In genomic region chr17:80002690-80003490, GRCh38 we compare ENCODE assay signal across 24 cellular contexts. TPM values are rescaled to one million over a fixed set of nuclear protein-coding genes. Genes with fewer than 3 reads are reported as not detected.
A peak's percentile ranks its signal among the peaks of the same experiment; 100 is the strongest.
DNase-seq lines count a peak whose midpoint lies in the region; ATAC-seq, FAIRE-seq and TF ChIP-seq lines count a peak whose summit lies in the region.
"Had no signal": no experiment of that assay in that cellular context is flagged by ENCODE, and none has a peak within 500 bp of the region (broad histone marks: within the 10 kb centered on the region; RNA-seq: fewer than 3 reads in every experiment).

No MANE protein-coding gene starts in this region.

- H3K9ac ChIP-seq in neuronal stem cell (ENCODE audit: low read depth, low read length, poor library complexity): no peak overlapping the region
- H3K9ac ChIP-seq: SK-N-SH had no signal

- no peak overlapping the region for H3K4me2 ChIP-seq in neuronal stem cell (ENCODE audit: insufficient read depth, low read length, poor library complexity, severe bottlenecking)
- H3K4me2 ChIP-seq: A549; BLaER1 treated with 17β-estradiol and CSF1 and Interleukin-3, amounts not matched to agents 10 nM and 100 nM; SK-N-SH had no signal

- H2BK12ac ChIP-seq in neuronal stem cell (ENCODE audit: low read length): peak overlapping the region; percentile 86

- H3K36me3 Mint-ChIP-seq in glutamatergic neuron (ENCODE audit: unreplicated experiment): peaks cover 5% of the 10 kb centered on the region
- H3K36me3 Mint-ChIP-seq: CD8-positive, alpha-beta memory T cell had no signal

- WGBS in right cardiac atrium: 94% methylated on average over 30 of the region's 30 CpGs
- WGBS in neuronal stem cell (ENCODE audit: extremely low coverage in 2 of 2, insufficient read length in 2 of 2, insufficient replicate concordance in 1 of 2), 2 donors: no CpG with 5 or more reads among the region's 30 CpGs

- no peak for TF ChIP-seq CTCF in glutamatergic neuron (IDR thresholded peaks at IDR 0.05; ENCODE audit: partially characterized antibody, unreplicated experiment)

- H3K4me3 Mint-ChIP-seq in glutamatergic neuron (ENCODE audit: unreplicated experiment): no peak overlapping the region

- H3K4me3 ChIP-seq in right cardiac atrium (ENCODE audit: low read length) (no peak overlapping the region), neuronal stem cell (ENCODE audit: low read length in 2 of 2) (no peak overlapping the region)
- H3K4me3 ChIP-seq: A549; BLaER1 treated with 17β-estradiol and CSF1 and Interleukin-3, amounts not matched to agents 10 nM and 100 nM; GM12878; Peyer's patch had no signal

- ATAC-seq in right cardiac atrium: no peak
- ATAC-seq in left cardiac atrium: no peak
- ATAC-seq in HG02588 (IDR thresholded peaks at IDR 0.05; ENCODE audit: unreplicated experiment): no peak
- ATAC-seq: A549, GM12878 had no signal

- H3K27me3 ChIP-seq in right cardiac atrium (ENCODE audit: control insufficient read depth, insufficient read depth) (no peaks in the 10 kb centered on the region), neuronal stem cell (ENCODE audit: control insufficient read depth in 3 of 3, insufficient read depth in 3 of 3, low read depth in 1 of 3, low read length in 3 of 3) (no peaks in the 10 kb centered on the region)
- H3K27me3 ChIP-seq: BLaER1 treated with 17β-estradiol and CSF1 and Interleukin-3, amounts not matched to agents 10 nM and 100 nM; Peyer's patch had no signal

- H3K79me1 ChIP-seq in neuronal stem cell (ENCODE audit: low read depth, low read length): peaks cover 3% of the 10 kb centered on the region

- peaks cover 9% of the 10 kb centered on the region for H3K4me1 Mint-ChIP-seq in glutamatergic neuron (ENCODE audit: low read depth, unreplicated experiment)

- H3K4ac ChIP-seq in neuronal stem cell (ENCODE audit: low read length): no peak overlapping the region

- H2BK120ac ChIP-seq in neuronal stem cell (ENCODE audit: low read depth, low read length): no peak overlapping the region

- no peak overlapping the region for H3K23ac ChIP-seq in neuronal stem cell (ENCODE audit: low read depth, low read length, poor library complexity)

- H3K27ac ChIP-seq in right cardiac atrium (ENCODE audit: low read length) (no peak overlapping the region), neuronal stem cell (replicated peaks; ENCODE audit: low read length) (no peak overlapping the region)
- H3K27ac ChIP-seq: Peyer's patch had no signal

- no peak for TF ChIP-seq POLR2A in GM12891 (IDR thresholded peaks at IDR 0.05; ENCODE audit: low read depth, low read length)

- peaks cover 10% of the 10 kb centered on the region for H3K27me3 Mint-ChIP-seq in glutamatergic neuron (ENCODE audit: unreplicated experiment)

- no peak overlapping the region for H2AFZ ChIP-seq in neuronal stem cell (ENCODE audit: low read length)

- DNase-seq in right cardiac atrium (peak in 2 of 3 donors; percentile 51 to 52), left cardiac atrium (no peak), glutamatergic neuron (no peak), neuronal stem cell (ENCODE audit: low spot score) (no peak), HCEC 1CT (no peak), SKM-1 (lab: John Stamatoyannopoulos, UW; ENCODE audit: unreplicated experiment) (no peak), GM12891 (ENCODE audit: insufficient read length, low spot score) (no peak)
- DNase-seq: CD8-positive, alpha-beta memory T cell; GDM1; Karpas-422; MM.1S; NCI-H1092 treated with DMSO at 0.1 percent for 48 hours; NCI-H1694 treated with DMSO at 0.1 percent for 48 hours; NCI-H2107; NCI-H2227 treated with DMSO at 0.1 percent for 48 hours; NCI-H524; Right ventricle myocardium superior; SK-N-SH had no signal

- no peak for FAIRE-seq in GM12891 (lab: Jason Lieb, UNC)
- FAIRE-seq: A549, GM12878, GM18507 had no signal

- H4K8ac ChIP-seq in neuronal stem cell (ENCODE audit: low read depth, low read length): no peak overlapping the region

- H3K14ac ChIP-seq in neuronal stem cell (ENCODE audit: low read length): peak overlapping the region; percentile 64

- H3K27ac Mint-ChIP-seq in glutamatergic neuron (ENCODE audit: unreplicated experiment): peak overlapping the region; percentile 43

- H3K18ac ChIP-seq in neuronal stem cell (ENCODE audit: low read length): no peak overlapping the region

- H4K91ac ChIP-seq in neuronal stem cell (ENCODE audit: low read depth, low read length, poor library complexity): no peak overlapping the region

- no peaks in the 10 kb centered on the region for H3K9me3 ChIP-seq in right cardiac atrium (ENCODE audit: control insufficient read depth, low read length)
- H3K9me3 ChIP-seq in neuronal stem cell (replicated peaks in 1 of 2; ENCODE audit: control insufficient read depth in 2 of 2, insufficient read depth in 1 of 2, low read depth in 1 of 2, low read length in 2 of 2): peaks cover 0 to 11% of the 10 kb centered on the region in 2 donors
- H3K9me3 ChIP-seq: A549; BLaER1 treated with 17β-estradiol and CSF1 and Interleukin-3, amounts not matched to agents 10 nM and 100 nM; Peyer's patch; SK-N-SH had no signal

- H3K36me3 ChIP-seq in neuronal stem cell (replicated peaks in 1 of 2; ENCODE audit: control insufficient read depth in 2 of 2, insufficient read depth in 2 of 2, low read length in 2 of 2): peaks cover 12 to 77% of the 10 kb centered on the region in 2 donors
- H3K36me3 ChIP-seq: BLaER1 treated with 17β-estradiol and CSF1 and Interleukin-3, amounts not matched to agents 10 nM and 100 nM; Peyer's patch had no signal

- peak overlapping the region; percentile 58 for H2BK5ac ChIP-seq in neuronal stem cell (ENCODE audit: low read length)

- H3K4me1 ChIP-seq in right cardiac atrium (ENCODE audit: control insufficient read depth, insufficient read depth, low read length) (no peaks in the 10 kb centered on the region), neuronal stem cell (ENCODE audit: control insufficient read depth in 2 of 2, insufficient read depth in 1 of 2, low read depth in 1 of 2, low read length in 2 of 2) (no peaks in the 10 kb centered on the region)

- H2AK5ac ChIP-seq in neuronal stem cell (ENCODE audit: low read depth, low read length): peak overlapping the region; percentile 36

- no peaks in the 10 kb centered on the region for H3K9me3 Mint-ChIP-seq in glutamatergic neuron (ENCODE audit: unreplicated experiment)
- H3K9me3 Mint-ChIP-seq: CD8-positive, alpha-beta memory T cell had no signal

- no peak overlapping the region for H2BK15ac ChIP-seq in neuronal stem cell (ENCODE audit: low read length)

- intact Hi-C loops in right cardiac atrium (cut with DNase I): no loop called here
- intact Hi-C loops in left cardiac atrium (cut with DNase I): loop anchor here in 1 of 2 donors (10.0 kb wide), 1 partner anchor 82 kb away; no protein-coding TSS in a partner anchor

TF ChIP-seq in GM12891, 5 proteins besides CTCF, POLR2A, EP300 and RAD21:
- TF ChIP-seq TAF1 (IDR thresholded peaks at IDR 0.05; ENCODE audit: low read depth, low read length) (no peak), POU2F2 (IDR thresholded peaks at IDR 0.05; ENCODE audit: low read depth, low read length) (no peak), PAX5 (IDR thresholded peaks at IDR 0.05; ENCODE audit: insufficient read depth, low read length, severe bottlenecking) (no peak), SPI1 (IDR thresholded peaks at IDR 0.05; ENCODE audit: low read depth, low read length) (no peak), POLR2AphosphoS5 (IDR thresholded peaks at IDR 0.05; ENCODE audit: low read depth, low read length) (no peak)

RNA-seq across cellular contexts. Expression of gene TBC1D16, which starts 32.8 kb away (rescaled TPM):
- total RNA-seq in right cardiac atrium: 10 to 100 TPM; 18.5 to 27.8 (median 22.1) TPM
- 9.9 TPM for polyA plus RNA-seq in right cardiac atrium
- total RNA-seq in left cardiac atrium: 10 to 100 TPM; 29.9 to 30.9 TPM
- 197 TPM for total RNA-seq in glutamatergic neuron (ENCODE audit: unreplicated experiment)
- 23.3 TPM for polyA plus RNA-seq in neuronal stem cell (2013, experiment 1 of 2)
- polyA plus RNA-seq in neuronal stem cell (2013, experiment 2 of 2): 22.9 TPM
- polyA plus RNA-seq in GM12891 (2012; ENCODE audit: low read depth, missing spikeins): 0.21 TPM

RNA-seq across cellular contexts. Expression of gene CCDC40, which starts 33.6 kb away (rescaled TPM):
- total RNA-seq in right cardiac atrium (1 to 10 TPM; 6.9 to 10.0 (median 7.9) TPM), left cardiac atrium (1 to 10 TPM; 5.9 to 9.8 TPM), glutamatergic neuron (ENCODE audit: unreplicated experiment) (25.3 TPM)
- polyA plus RNA-seq in right cardiac atrium: 4.9 TPM
- polyA plus RNA-seq in neuronal stem cell (2013, experiment 1 of 2): 5.8 TPM
- polyA plus RNA-seq in neuronal stem cell (2013, experiment 2 of 2): 6.3 TPM
- 0.14 TPM for polyA plus RNA-seq in GM12891 (2012; ENCODE audit: low read depth, missing spikeins)
- polyA plus RNA-seq: CD8-positive, alpha-beta memory T cell had no signal

Comparison
In these comparisons a context has a peak if more than half of its experiments do, and no peak if none do; other contexts are left out.
1. DNase-seq: peak in right cardiac atrium (2 of 3); none in left cardiac atrium (single experiment), glutamatergic neuron (single experiment), neuronal stem cell (single experiment), HCEC 1CT (single experiment), SKM-1 (single experiment) and GM12891 (single experiment).